13 cellular contexts compared by ENCODE assay signal in the genomic region with DNA sequence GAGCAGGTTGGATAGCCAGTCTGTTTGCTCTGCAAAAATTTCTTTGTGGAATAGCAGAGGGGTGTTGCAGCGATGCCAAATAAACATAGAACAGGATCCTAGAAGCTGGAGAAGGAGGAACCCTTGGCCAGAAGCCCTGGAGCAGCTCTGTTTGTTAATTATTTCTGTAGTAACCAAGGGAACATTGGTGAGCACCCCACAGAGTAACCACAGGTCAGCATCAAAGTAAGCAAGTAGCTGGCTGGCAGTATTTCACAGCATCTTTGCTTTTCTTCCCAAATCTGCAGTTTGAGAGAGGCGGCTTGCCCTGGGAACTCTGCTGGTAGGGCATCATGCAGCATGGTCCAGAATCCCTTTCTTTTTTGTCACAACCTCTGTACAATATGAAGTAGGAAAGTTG. TPM values are rescaled to one million over a fixed set of nuclear protein-coding genes. Genes with fewer than 3 reads are reported as not detected.
A peak's percentile ranks its signal among the peaks of the same experiment; 100 is the strongest.
DNase-seq lines count a peak whose midpoint lies in the region; ATAC-seq, FAIRE-seq and TF ChIP-seq lines count a peak whose summit lies in the region.
"Had no signal": no experiment of that assay in that cellular context is flagged by ENCODE, and none has a peak within 500 bp of the region (broad histone marks: within the 10 kb centered on the region; RNA-seq: fewer than 3 reads in every experiment).

No MANE protein-coding gene starts in this region.

- no peak for FAIRE-seq in kidney (lab: Jason Lieb, UNC)
- FAIRE-seq: H1 had no signal

- H3K9me3 Mint-ChIP-seq in type B pancreatic cell: peaks cover 3% of the 10 kb centered on the region
- H3K9me3 Mint-ChIP-seq: activated CD4-positive, alpha-beta memory T cell treated with anti-CD3 and anti-CD28 coated beads for 36 hours; stimulated activated memory B cell treated with anti-CD40 and anti-IgM and Interleukin-4, amounts not matched to agents 10 μg/mL and 1 μg/mL and 100 μg/mL, for 72 hours had no signal

- no peak overlapping the region for H3K4me3 Mint-ChIP-seq in type B pancreatic cell
- H3K4me3 Mint-ChIP-seq: activated CD4-positive, alpha-beta memory T cell treated with anti-CD3 and anti-CD28 coated beads for 36 hours; stimulated activated memory B cell treated with anti-CD40 and anti-IgM and Interleukin-4, amounts not matched to agents 10 μg/mL and 1 μg/mL and 100 μg/mL, for 72 hours had no signal

- peak; percentile 4 for DNase-seq in activated CD4-positive, CD25-positive, alpha-beta regulatory T cell treated with anti-CD3 and anti-CD28 coated beads, Interleukin-2, amount 50 U/mL, for 72 hours
- DNase-seq in cerebellar cortex (ENCODE audit: low spot score) (peak; percentile 94), kidney (peak; percentile 8), type B pancreatic cell (ENCODE audit: extremely low spot score, unreplicated experiment) (peak; percentile 13), NCI-H510A treated with DMSO at 0.1 percent for 48 hours (lab: John Stamatoyannopoulos, UW) (no peak), NCI-H2171 treated with DMSO at 0.1 percent for 48 hours (lab: John Stamatoyannopoulos, UW) (no peak), SHP77 (lab: John Stamatoyannopoulos, UW) (no peak)
- DNase-seq: activated CD4-positive, alpha-beta memory T cell treated with anti-CD3 and anti-CD28 coated beads for 36 hours; Karpas-422 had no signal

- no peaks in the 10 kb centered on the region for H3K9me3 ChIP-seq in kidney (ENCODE audit: control insufficient read depth in 1 of 2, low read length in 2 of 2)

- H3K36me3 ChIP-seq in kidney (ENCODE audit: control insufficient read depth in 1 of 2, insufficient read depth in 2 of 2, low read length in 2 of 2): peaks cover 36 to 47% of the 10 kb centered on the region in 2 donors

- intact Hi-C loops in kidney (cut with DNase I): no loop called here

- H3K27me3 Mint-ChIP-seq in type B pancreatic cell: no peaks in the 10 kb centered on the region
- H3K27me3 Mint-ChIP-seq: activated CD4-positive, alpha-beta memory T cell treated with anti-CD3 and anti-CD28 coated beads for 36 hours; stimulated activated memory B cell treated with anti-CD40 and anti-IgM and Interleukin-4, amounts not matched to agents 10 μg/mL and 1 μg/mL and 100 μg/mL, for 72 hours had no signal

- no peak for TF ChIP-seq CTCF in kidney (IDR thresholded peaks at IDR 0.05; ENCODE audit: borderline replicate concordance, extremely low read depth, insufficient read depth)
- no peak for TF ChIP-seq CTCF in type B pancreatic cell (conservative IDR thresholded peaks at IDR 0.05)

- H3K36me3 Mint-ChIP-seq in type B pancreatic cell: peaks cover 7% of the 10 kb centered on the region

- no peak overlapping the region for H3K27ac Mint-ChIP-seq in type B pancreatic cell
- H3K27ac Mint-ChIP-seq: activated CD4-positive, alpha-beta memory T cell treated with anti-CD3 and anti-CD28 coated beads for 36 hours; stimulated activated memory B cell treated with anti-CD40 and anti-IgM and Interleukin-4, amounts not matched to agents 10 μg/mL and 1 μg/mL and 100 μg/mL, for 72 hours had no signal

- peaks cover 5 to 6% of the 10 kb centered on the region in 2 donors for H3K4me1 ChIP-seq in kidney (ENCODE audit: control insufficient read depth in 1 of 2, insufficient read depth in 1 of 2, low read depth in 1 of 2, low read length in 2 of 2)

- no peak overlapping the region for H3K4me3 ChIP-seq in kidney (ENCODE audit: low read length in 2 of 2)

- H3K27ac ChIP-seq in kidney (ENCODE audit: low read depth in 2 of 2, low read length in 2 of 2): no peak overlapping the region

- peaks cover 3% of the 10 kb centered on the region for H3K4me1 Mint-ChIP-seq in type B pancreatic cell (ENCODE audit: unreplicated experiment)
- H3K4me1 Mint-ChIP-seq: stimulated activated memory B cell treated with anti-CD40 and anti-IgM and Interleukin-4, amounts not matched to agents 10 μg/mL and 1 μg/mL and 100 μg/mL, for 72 hours had no signal

- no peak overlapping the region for H3K9ac ChIP-seq in kidney (ENCODE audit: low read length in 2 of 2)

- ATAC-seq in activated CD4-positive, CD25-positive, alpha-beta regulatory T cell treated with anti-CD3 and anti-CD28 coated beads, Interleukin-2, amount 50 U/mL, for 24 hours: no peak
- ATAC-seq: stimulated activated memory B cell treated with anti-CD40 and anti-IgM and Interleukin-4, amounts not matched to agents 10 μg/mL and 1 μg/mL and 100 μg/mL, for 72 hours had no signal

RNA-seq across cellular contexts. Expression of gene APMAP, which starts 12.7 kb away (rescaled TPM):
- total RNA-seq in kidney (90.9 TPM), type B pancreatic cell (ENCODE audit: low replicate concordance) (71.6 and 72.8 TPM in 2 replicates)
- polyA plus RNA-seq in kidney (ENCODE audit: insufficient read depth, low read depth, low replicate concordance): 79.7 TPM

RNA-seq across cellular contexts. Expression of gene ACSS1, which starts 52.7 kb away (rescaled TPM):
- total RNA-seq in kidney (30.6 TPM), type B pancreatic cell (ENCODE audit: low replicate concordance) (22.2 and 27.5 TPM in 2 replicates)
- polyA plus RNA-seq in kidney (ENCODE audit: insufficient read depth, low read depth, low replicate concordance): 72.3 TPM
- polyA plus RNA-seq: neural cell had no signal

RNA-seq across cellular contexts. Expression of gene CST7, which starts 56.2 kb away (rescaled TPM):
- total RNA-seq in kidney (3.7 TPM), type B pancreatic cell (ENCODE audit: low replicate concordance) (not detected in 2 replicates)
- 1.4 TPM for polyA plus RNA-seq in kidney (ENCODE audit: insufficient read depth, low read depth, low replicate concordance)
- total RNA-seq: H1 had no signal
- polyA plus RNA-seq: H1, neural cell had no signal

Comparison
In these comparisons a context has a peak if more than half of its experiments do, and no peak if none do; other contexts are left out.
1. DNase-seq: peak in activated CD4-positive, CD25-positive, alpha-beta regulatory T cell treated with anti-CD3 and anti-CD28 coated beads, Interleukin-2, amount 50 U/mL, for 72 hours (single experiment), cerebellar cortex (single experiment), kidney (single experiment) and type B pancreatic cell (single experiment); none in NCI-H510A treated with DMSO at 0.1 percent for 48 hours (single experiment), NCI-H2171 treated with DMSO at 0.1 percent for 48 hours (single experiment) and SHP77 (0 of 2).